8 cellular contexts compared by ENCODE assay signal in the genomic region with DNA sequence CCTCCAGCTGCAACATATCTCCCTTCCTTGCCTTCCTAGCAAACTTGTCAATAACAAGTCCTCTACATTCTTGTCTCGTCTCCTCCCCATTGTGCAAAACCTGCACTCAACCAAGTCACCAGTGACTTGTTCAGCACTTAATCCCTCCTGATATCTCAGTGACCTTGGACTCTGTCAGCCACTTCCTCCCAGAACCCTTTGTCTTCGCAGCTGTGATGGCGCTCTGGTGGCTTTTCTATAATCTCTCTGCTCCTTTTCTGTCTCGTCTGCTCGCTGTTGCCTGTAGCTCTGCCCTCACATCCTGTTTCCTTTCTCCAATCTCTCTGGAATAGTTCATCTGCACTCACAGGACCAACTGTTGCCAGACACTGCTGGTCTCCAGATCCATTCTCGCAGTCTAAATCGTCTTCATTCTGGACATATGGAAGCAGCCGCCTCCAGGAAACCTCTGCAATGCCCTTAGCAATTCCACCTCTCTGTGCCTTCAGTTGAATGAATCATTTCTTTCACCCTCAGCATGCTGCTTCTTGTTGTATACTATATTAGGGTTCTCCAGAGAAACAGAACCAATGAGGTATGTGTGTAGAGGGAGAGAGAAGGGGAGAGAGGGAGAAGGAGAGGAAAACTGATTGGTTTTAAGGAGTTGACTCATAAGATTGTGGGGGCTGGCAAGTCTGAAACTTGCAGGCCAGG. TPM values are rescaled to one million over a fixed set of nuclear protein-coding genes. Genes with fewer than 3 reads are reported as not detected.
DNase-seq lines count a peak whose midpoint lies in the region; ATAC-seq and TF ChIP-seq lines count a peak whose summit lies in the region.

No MANE protein-coding gene starts in this region.

- peak in 1 of 5 donors; percentile 37 for DNase-seq in CD8-positive, alpha-beta memory T cell
- DNase-seq in NB4 (ENCODE audit: low read depth) = peak; percentile 72
- DNase-seq in central memory CD4-positive, alpha-beta T cell = peak; percentile 15
- no peak for DNase-seq in naive B cell
- DNase-seq in cerebellum (ENCODE audit: low spot score) = no peak
- no peak for DNase-seq in lower leg skin (ENCODE audit: low spot score in 2 of 2)

- peak overlapping the region; percentile 18 to 94 (median 86) for H3K27ac Mint-ChIP-seq in CD8-positive, alpha-beta memory T cell
- H3K27ac Mint-ChIP-seq in naive B cell = peak overlapping the region; percentile 47 to 95 (median 80)

- H3K4me1 Mint-ChIP-seq in CD8-positive, alpha-beta memory T cell = peaks cover 73 to 83% (median 76%) of the 10 kb centered on the region in 3 donors
- H3K4me1 Mint-ChIP-seq in naive B cell = peaks cover 60 to 85% (median 64%) of the 10 kb centered on the region in 3 donors

- H3K27ac ChIP-seq in CD8-positive, alpha-beta memory T cell (ENCODE audit: low read depth, low read length) = no peak overlapping the region
- no peak overlapping the region for H3K27ac ChIP-seq in gastroesophageal sphincter

- TF ChIP-seq EP300 in gastroesophageal sphincter (IDR thresholded peaks at IDR 0.05) = no peak

- TF ChIP-seq CTCF in NB4 (IDR thresholded peaks at IDR 0.05; ENCODE audit: low read depth, low read length) (no peak), gastroesophageal sphincter (IDR thresholded peaks at IDR 0.05) (no peak), lower leg skin (IDR thresholded peaks at IDR 0.05) (no peak)

- peaks cover 76% of the 10 kb centered on the region for H3K4me1 ChIP-seq in CD8-positive, alpha-beta memory T cell (ENCODE audit: insufficient read depth, low read length)
- peaks cover 0 to 9% (median 0%) of the 10 kb centered on the region in 3 donors for H3K4me1 ChIP-seq in gastroesophageal sphincter

- peaks cover 0 to 5% (median 3%) of the 10 kb centered on the region in 3 donors for H3K36me3 Mint-ChIP-seq in CD8-positive, alpha-beta memory T cell
- H3K36me3 Mint-ChIP-seq in naive B cell = peaks cover 6 to 18% of the 10 kb centered on the region in 2 donors

- H3K27me3 ChIP-seq in CD8-positive, alpha-beta memory T cell (ENCODE audit: insufficient read depth, low read length, poor library complexity, severe bottlenecking) = no peaks in the 10 kb centered on the region
- peaks cover 9% of the 10 kb centered on the region for H3K27me3 ChIP-seq in gastroesophageal sphincter

- WGBS in gastroesophageal sphincter (ENCODE audit: low coverage in 1 of 2), 2 donors = 26 to 29% methylated on average over 6 to 8 of the region's 8 CpGs
- WGBS in lower leg skin, 2 donors = 32 to 39% methylated on average over 8 of the region's 8 CpGs

- POLR2A ChIA-PET in CD8-positive, alpha-beta memory T cell (lab: Charles Lee) = no interaction called here

- no peaks in the 10 kb centered on the region for H3K36me3 ChIP-seq in CD8-positive, alpha-beta memory T cell (ENCODE audit: insufficient read depth, low read length)
- no peaks in the 10 kb centered on the region for H3K36me3 ChIP-seq in gastroesophageal sphincter

- H3K4me3 Mint-ChIP-seq in CD8-positive, alpha-beta memory T cell = peak overlapping the region in 6 of 7 donors; percentile 30 to 76 (median 60)
- H3K4me3 Mint-ChIP-seq in naive B cell = peak overlapping the region in 5 of 8 donors; percentile 5 to 76 (median 75)

- ATAC-seq in naive B cell (ENCODE audit: low read depth in 2 of 2) (no peak), gastroesophageal sphincter (no peak), HG02970 (IDR thresholded peaks at IDR 0.05; ENCODE audit: low FRiP score, unreplicated experiment) (no peak)

- intact Hi-C loops in lower leg skin (cut with DNase I; ENCODE audit: low total_unique reads) = no loop called here

- no peak overlapping the region for H3K4me3 ChIP-seq in CD8-positive, alpha-beta memory T cell (ENCODE audit: low read length)
- H3K4me3 ChIP-seq in NB4 (ENCODE audit: low read depth, low read length) (no peak overlapping the region), gastroesophageal sphincter (no peak overlapping the region), lower leg skin (ENCODE audit: low read depth, poor library complexity, severe bottlenecking) (no peak overlapping the region)

- H3K27me3 Mint-ChIP-seq in CD8-positive, alpha-beta memory T cell = peaks cover 0 to 2% of the 10 kb centered on the region in 2 donors
- no peaks in the 10 kb centered on the region for H3K27me3 Mint-ChIP-seq in naive B cell

- H3K9me3 Mint-ChIP-seq in CD8-positive, alpha-beta memory T cell = no peaks in the 10 kb centered on the region
- H3K9me3 Mint-ChIP-seq in naive B cell = peaks cover 0 to 7% (median 6%) of the 10 kb centered on the region in 7 donors

- H3K9me3 ChIP-seq in CD8-positive, alpha-beta memory T cell (ENCODE audit: low read length) = no peaks in the 10 kb centered on the region
- no peaks in the 10 kb centered on the region for H3K9me3 ChIP-seq in gastroesophageal sphincter

- CTCF ChIA-PET in CD8-positive, alpha-beta memory T cell (lab: Charles Lee) = interaction anchor here (2.8 kb wide), 1 partner anchor 14 kb away, joined by 8 read pairs; no protein-coding TSS in a partner anchor

- no peak for TF ChIP-seq POLR2A in NB4 (IDR thresholded peaks at IDR 0.05; ENCODE audit: extremely low read depth, insufficient read length)
- TF ChIP-seq POLR2A in gastroesophageal sphincter (IDR thresholded peaks at IDR 0.05) = no peak
- no peak for TF ChIP-seq POLR2A in lower leg skin (IDR thresholded peaks at IDR 0.05)

RNA-seq across cellular contexts. Expression of gene IFNAR2, which starts 17.4 kb away (rescaled TPM):
- 10 to 100 TPM; 23.4 to 26.4 TPM for total RNA-seq in CD8-positive, alpha-beta memory T cell
- polyA plus RNA-seq in CD8-positive, alpha-beta memory T cell = 85.3 TPM
- polyA plus RNA-seq in naive B cell (ENCODE audit: low read depth in 6 of 6) = 10 to 100 TPM; 41.4 to 61.7 (median 50.8) TPM
- total RNA-seq in gastroesophageal sphincter (10 to 100 TPM; 12.0 to 19.1 (median 14.7) TPM), cerebellum (14.7 TPM), lower leg skin (10 to 100 TPM in 1 of 4 donors, 1 to 10 TPM in 3; 2.7 to 14.2 (median 2.9) TPM)

RNA-seq across cellular contexts. Expression of gene IL10RB, which starts 53.9 kb away (rescaled TPM):
- total RNA-seq in CD8-positive, alpha-beta memory T cell = 10 to 100 TPM; 23.4 to 25.3 TPM
- 51.4 TPM for polyA plus RNA-seq in CD8-positive, alpha-beta memory T cell
- 10 to 100 TPM; 56.9 to 83.1 (median 71.0) TPM for polyA plus RNA-seq in naive B cell (ENCODE audit: low read depth in 6 of 6)
- total RNA-seq in gastroesophageal sphincter = 10 to 100 TPM; 13.1 to 23.7 (median 20.5) TPM
- 9.9 TPM for total RNA-seq in cerebellum
- 10 to 100 TPM; 27.6 to 33.3 (median 30.2) TPM for total RNA-seq in lower leg skin

Comparison
In these comparisons a context has a peak if more than half of its experiments do, and no peak if none do; other contexts are left out.
1. DNase-seq: peak in NB4 (single experiment) and central memory CD4-positive, alpha-beta T cell (single experiment); none in naive B cell (single experiment), cerebellum (single experiment) and lower leg skin (0 of 2).